11 cellular contexts compared by ENCODE assay signal in the genomic region with DNA sequence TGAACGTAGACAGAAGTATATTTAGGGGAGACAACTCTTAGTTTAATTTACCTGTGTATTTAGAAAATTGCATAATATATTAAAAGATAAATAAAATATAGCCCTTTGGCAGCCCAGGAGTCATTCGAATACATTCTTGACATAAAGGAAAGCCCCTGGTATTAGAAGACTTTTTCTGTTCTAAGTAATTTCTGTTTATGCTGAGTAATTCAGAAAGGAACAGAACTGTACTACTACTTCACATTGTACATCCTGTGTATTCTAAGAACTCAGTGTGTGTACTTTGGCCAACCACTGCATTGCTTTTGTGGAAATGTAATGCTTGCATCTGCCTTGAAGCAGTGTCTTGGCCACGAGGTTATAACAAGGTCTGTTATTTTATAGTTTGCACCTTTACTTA.
A peak's percentile ranks its signal among the peaks of the same experiment; 100 is the strongest.
DNase-seq lines count a peak whose midpoint lies in the region; ATAC-seq and TF ChIP-seq lines count a peak whose summit lies in the region.
"Had no signal": no experiment of that assay in that cellular context is flagged by ENCODE, and none has a peak within 500 bp of the region (broad histone marks: within the 10 kb centered on the region; RNA-seq: fewer than 3 reads in every experiment).

No MANE protein-coding gene starts in this region.

- H3K9me3 ChIP-seq in PC-9 (ENCODE audit: insufficient read depth, low read depth) = no peaks in the 10 kb centered on the region
- no peaks in the 10 kb centered on the region for H3K9me3 ChIP-seq in adrenal gland (replicated peaks in 1 of 3)
- H3K9me3 ChIP-seq: SJCRH30 had no signal

- H2AFZ ChIP-seq in PC-9 = no peak overlapping the region

- H3K27me3 Mint-ChIP-seq in activated naive CD8-positive, alpha-beta T cell = no peaks in the 10 kb centered on the region
- H3K27me3 Mint-ChIP-seq: dendritic cell treated with granulocyte-macrophage colony-stimulating factor and Interleukin-4, amounts not matched to agents 40 ng/mL and 50 ng/mL, for 4 days had no signal

- H3K4me3 ChIP-seq in PC-9 = no peak overlapping the region
- no peak overlapping the region for H3K4me3 ChIP-seq in adrenal gland
- H3K4me3 ChIP-seq: SJCRH30 had no signal

- H3K4me3 Mint-ChIP-seq in activated naive CD8-positive, alpha-beta T cell = no peak overlapping the region
- H3K4me3 Mint-ChIP-seq: dendritic cell treated with granulocyte-macrophage colony-stimulating factor and Interleukin-4, amounts not matched to agents 40 ng/mL and 50 ng/mL, for 4 days had no signal

- BruUV-seq in PC-9 (replicated peaks; lab: Mats Ljungman, UMichigan) = no TSS peak

- H3K4me1 Mint-ChIP-seq in activated naive CD8-positive, alpha-beta T cell (ENCODE audit: low read depth) = peaks cover 49% of the 10 kb centered on the region

- H3K9me3 Mint-ChIP-seq in activated naive CD8-positive, alpha-beta T cell (ENCODE audit: low read depth) = no peaks in the 10 kb centered on the region
- H3K9me3 Mint-ChIP-seq: dendritic cell treated with granulocyte-macrophage colony-stimulating factor and Interleukin-4, amounts not matched to agents 40 ng/mL and 50 ng/mL, for 4 days had no signal

- H3K27ac Mint-ChIP-seq in activated naive CD8-positive, alpha-beta T cell = peak overlapping the region; percentile 34
- H3K27ac Mint-ChIP-seq: dendritic cell treated with granulocyte-macrophage colony-stimulating factor and Interleukin-4, amounts not matched to agents 40 ng/mL and 50 ng/mL, for 4 days had no signal

- CTCF ChIA-PET in PC-9 (lab: Charles Lee) = no interaction called here

- intact Hi-C loops in left ventricle myocardium superior (cut with micrococcal nuclease) = no loop called here
- intact Hi-C loops in PC-9 (cut with micrococcal nuclease; ENCODE audit: unreplicated experiment) = no loop called here
- intact Hi-C loops in adrenal gland (cut with DNase I) = no loop called here

- H3K36me3 ChIP-seq in PC-9 (ENCODE audit: low read depth) (no peaks in the 10 kb centered on the region), adrenal gland (replicated peaks in 1 of 2) (no peaks in the 10 kb centered on the region)
- H3K36me3 ChIP-seq: SJCRH30 had no signal

- H3K79me2 ChIP-seq in PC-9 (ENCODE audit: low read depth) = no peaks in the 10 kb centered on the region

- H3K9me2 ChIP-seq in PC-9 (ENCODE audit: insufficient read depth) = no peaks in the 10 kb centered on the region

- H3K36me3 Mint-ChIP-seq in activated naive CD8-positive, alpha-beta T cell = peaks cover 19% of the 10 kb centered on the region

- no peaks in the 10 kb centered on the region for H3F3A ChIP-seq in PC-9 (ENCODE audit: insufficient read depth, low read depth)

- no peak overlapping the region for H3K27ac ChIP-seq in PC-9
- no peak overlapping the region for H3K27ac ChIP-seq in adrenal gland
- H3K27ac ChIP-seq: SJCRH30 had no signal

- ATAC-seq in GM18517 (IDR thresholded peaks at IDR 0.05; ENCODE audit: unreplicated experiment) (peak; percentile 97), HG03060 (IDR thresholded peaks at IDR 0.05; ENCODE audit: low read depth, unreplicated experiment) (peak; percentile 87), left ventricle myocardium superior (no peak)

- POLR2A ChIA-PET in PC-9 (lab: Charles Lee; ENCODE audit: unreplicated experiment) = interaction anchor here (0.6 kb wide), 1 partner anchor 13 kb away, joined by 6 read pairs; no protein-coding TSS in a partner anchor

- TF ChIP-seq POLR2A in adrenal gland (IDR thresholded peaks at IDR 0.05) = no peak

- H3K4me1 ChIP-seq in PC-9 (replicated peaks; ENCODE audit: insufficient read depth) (no peaks in the 10 kb centered on the region), adrenal gland (replicated peaks in 1 of 2) (peaks cover 0 to 4% of the 10 kb centered on the region in 2 donors)
- H3K4me1 ChIP-seq: SJCRH30 had no signal

- no peak overlapping the region for H3K4me2 ChIP-seq in PC-9

- DNase-seq in GM20000 (ENCODE audit: low spot score) = peak; percentile 49
- no peak for DNase-seq in left ventricle myocardium superior
- no peak for DNase-seq in PC-9
- no peak for DNase-seq in adrenal gland
- DNase-seq in stimulated activated naive CD4-positive, alpha-beta T cell treated with Interleukin-2 at 50 U/mL for 16 hours (lab: John Stamatoyannopoulos, UW) = no peak
- DNase-seq: NCI-H2029 treated with DMSO at 0.1 percent for 48 hours, SJCRH30 had no signal

- no peaks in the 10 kb centered on the region for H4K20me1 ChIP-seq in PC-9 (ENCODE audit: insufficient read depth)

- TF ChIP-seq CTCF in GM20000 (IDR thresholded peaks at IDR 0.05; ENCODE audit: extremely low read depth, missing control alignments) = no peak
- no peak for TF ChIP-seq CTCF in PC-9 (conservative IDR thresholded peaks at IDR 0.05)
- TF ChIP-seq CTCF in adrenal gland (IDR thresholded peaks at IDR 0.05) = no peak

- H3K27me3 ChIP-seq in PC-9 (ENCODE audit: insufficient read depth, low read depth) (no peaks in the 10 kb centered on the region), adrenal gland (no peaks in the 10 kb centered on the region)
- H3K27me3 ChIP-seq: SJCRH30 had no signal

- whole genome bisulfite sequencing in adrenal gland, 4 donors = 77 to 93% (median 85%) methylated on average over 3 of the region's 3 CpGs
